ENCODE assay signal across 22 cellular contexts in genomic region chrX:133305348-133305747, GRCh38.
"Had no signal": no experiment of that assay in that cellular context is flagged by ENCODE, and none has a peak within 500 bp of the region (broad histone marks: within the 10 kb centered on the region; RNA-seq: fewer than 3 reads in every experiment).

No MANE protein-coding gene starts in this region.

- H3K27me3 ChIP-seq: esophagus squamous epithelium, gastrocnemius medialis had no signal

- H3K36me3 Mint-ChIP-seq: naive B cell had no signal

- DNase-seq: effector CD8-positive, alpha-beta T cell; effector memory CD8-positive, alpha-beta T cell; endodermal cell; erythroblast; esophagus squamous epithelium; foreskin fibroblast; foreskin melanocyte; gastrocnemius medialis; glutamatergic neuron; heart right ventricle; hippocampal formation; left cardiac atrium; left lung; left ventricle myocardium superior; lower lobe of right lung; mesenchymal stem cell; mucosa of descending colon; naive B cell had no signal

- H3K4me3 Mint-ChIP-seq: effector memory CD8-positive, alpha-beta T cell; endodermal cell; mesothelial cell of epicardium; naive B cell had no signal

- H3K27ac ChIP-seq: coronary artery, epithelial cell of prostate, esophagus squamous epithelium, gastrocnemius medialis, heart right ventricle, left lung, lower lobe of right lung had no signal

- ATAC-seq: effector memory CD8-positive, alpha-beta T cell; esophagus mucosa; gastrocnemius medialis; heart right ventricle; left cardiac atrium; left lung; left ventricle myocardium superior; lower lobe of right lung; mucosa of descending colon had no signal

- H3K4me3 ChIP-seq: coronary artery, esophagus squamous epithelium, gastrocnemius medialis, heart right ventricle, left lung, lower lobe of right lung, mucosa of descending colon had no signal

- H3K36me3 ChIP-seq: esophagus squamous epithelium, gastrocnemius medialis, heart right ventricle, left lung had no signal

- H3K9me3 Mint-ChIP-seq: effector memory CD8-positive, alpha-beta T cell; endodermal cell; mesothelial cell of epicardium had no signal

- H3K27ac Mint-ChIP-seq: effector memory CD8-positive, alpha-beta T cell; endodermal cell; mesothelial cell of epicardium; naive B cell had no signal

- H3K4me1 ChIP-seq: esophagus squamous epithelium, left lung, lower lobe of right lung had no signal

- H3K27me3 Mint-ChIP-seq: effector memory CD8-positive, alpha-beta T cell had no signal

- H3K9me3 ChIP-seq: esophagus squamous epithelium, gastrocnemius medialis, heart right ventricle, left lung, lower lobe of right lung, mucosa of descending colon had no signal
